ENCODE assay signal across 8 cellular contexts in the genomic region with DNA sequence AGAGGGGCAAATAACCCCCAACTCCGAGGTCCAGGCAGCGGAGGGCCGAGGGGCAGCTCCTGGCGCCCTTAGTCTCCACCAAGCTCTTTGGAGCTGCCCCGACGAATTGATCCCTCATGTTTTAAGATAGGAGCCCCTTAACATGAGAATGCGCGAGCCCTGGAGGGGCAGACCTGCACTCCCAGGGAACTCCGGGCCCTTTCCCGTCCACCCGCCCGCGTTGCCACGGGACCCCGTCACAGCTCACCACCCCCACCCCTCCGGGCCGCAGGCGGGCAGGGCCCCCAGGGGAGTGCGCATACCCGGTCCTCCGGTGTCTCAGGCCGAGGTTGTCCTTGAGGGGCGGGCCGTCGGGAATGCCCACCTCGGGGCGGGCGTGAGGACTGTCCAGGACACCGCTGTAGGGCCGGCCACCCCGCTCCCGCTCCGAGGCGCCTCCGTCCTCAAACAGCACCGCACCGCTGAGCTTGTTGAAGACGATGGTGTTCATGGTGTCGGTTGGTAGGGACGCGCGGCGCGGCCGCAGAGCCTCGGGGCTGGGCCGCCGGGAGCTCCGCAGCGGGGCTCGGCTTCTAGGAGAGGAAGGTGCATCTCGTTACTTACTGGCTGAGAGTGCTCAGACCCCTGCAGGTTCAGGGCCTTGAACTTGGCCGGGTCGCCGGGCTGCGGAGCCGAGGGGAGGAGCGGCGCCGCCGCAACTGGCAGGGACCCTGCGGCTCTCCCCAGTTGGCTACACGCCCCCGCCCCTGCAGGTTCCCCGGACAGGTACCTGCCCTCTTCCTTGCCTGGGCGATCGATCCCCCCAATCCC. TPM values are rescaled to one million over a fixed set of nuclear protein-coding genes. Genes with fewer than 3 reads are reported as not detected.
DNase-seq lines count a peak whose midpoint lies in the region; ATAC-seq and TF ChIP-seq lines count a peak whose summit lies in the region.

No MANE protein-coding gene starts in this region.

- H3K27me3 ChIP-seq in GM06990 (replicated peaks; ENCODE audit: control insufficient read depth, insufficient read depth, low read length) = no peaks in the 10 kb centered on the region; the same call in none of the 2 replicates

- H3K4me3 ChIP-seq in GM06990 (replicated peaks; ENCODE audit: low read depth, low read length) = no peak overlapping the region
- H3K4me3 ChIP-seq in lower leg skin (ENCODE audit: low read depth, poor library complexity, severe bottlenecking) = peak overlapping the region; percentile 45

- peaks cover 2% of the 10 kb centered on the region for H3K36me3 Mint-ChIP-seq in T-helper 1 cell treated with Interleukin-12 subunit alpha and Interleukin-12 subunit beta and Interleukin-4 antibody, amounts not matched to agents 30 μg/mL and 1 μg/mL, for 36 hours (ENCODE audit: low read depth)

- peak overlapping the region; percentile 71 for H3K4me3 Mint-ChIP-seq in T-helper 1 cell treated with Interleukin-12 subunit alpha and Interleukin-12 subunit beta and Interleukin-4 antibody, amounts not matched to agents 30 μg/mL and 1 μg/mL, for 36 hours

- 1% methylated on average over 16 to 41 of the region's 67 CpGs for WGBS in lower leg skin, 2 donors

- DNase-seq in GM06990 (ENCODE audit: extremely low read depth, insufficient read length) (peak; percentile 43), lower leg skin (ENCODE audit: low spot score in 2 of 2) (peak in 1 of 2 donors; percentile 89), inferior parietal cortex (ENCODE audit: extremely low spot score) (no peak), UCSD-AML1 (lab: John Stamatoyannopoulos, UW; ENCODE audit: unreplicated experiment) (no peak), mucosa of gallbladder (ENCODE audit: low spot score) (no peak)
- peak; percentile 41 for DNase-seq in stimulated activated naive CD8-positive, alpha-beta T cell treated with anti-CD3 and anti-CD28 coated beads, Interleukin-15, Interleukin-2, amounts not matched to agents 100 U/mL and 50 U/mL, for 24 hours

- H3K27ac Mint-ChIP-seq in T-helper 1 cell treated with Interleukin-12 subunit alpha and Interleukin-12 subunit beta and Interleukin-4 antibody, amounts not matched to agents 30 μg/mL and 1 μg/mL, for 36 hours = no peak overlapping the region

- TF ChIP-seq CTCF in GM06990 (IDR thresholded peaks at IDR 0.05; ENCODE audit: insufficient read depth, low read length, poor library complexity, severe bottlenecking) (no peak), lower leg skin (IDR thresholded peaks at IDR 0.05) (no peak)

- H3K4me1 Mint-ChIP-seq in T-helper 1 cell treated with Interleukin-12 subunit alpha and Interleukin-12 subunit beta and Interleukin-4 antibody, amounts not matched to agents 30 μg/mL and 1 μg/mL, for 36 hours (ENCODE audit: low read depth) = peaks cover 18% of the 10 kb centered on the region

- no peak for TF ChIP-seq POLR2A in lower leg skin (IDR thresholded peaks at IDR 0.05)

- ATAC-seq in stimulated activated naive CD8-positive, alpha-beta T cell treated with anti-CD3 and anti-CD28 coated beads, Interleukin-15, Interleukin-2, amounts not matched to agents 100 U/mL and 50 U/mL, for 24 hours = peak; percentile 8

- intact Hi-C loops in lower leg skin (cut with DNase I; ENCODE audit: low total_unique reads) = loop anchor here (10.0 kb wide), 1 partner anchor 652 kb away; no protein-coding TSS in a partner anchor

- H3K36me3 ChIP-seq in GM06990 (ENCODE audit: control insufficient read depth, insufficient read depth, low read length) = no peaks in the 10 kb centered on the region

- peaks cover 72% of the 10 kb centered on the region for H3K27me3 Mint-ChIP-seq in T-helper 1 cell treated with Interleukin-12 subunit alpha and Interleukin-12 subunit beta and Interleukin-4 antibody, amounts not matched to agents 30 μg/mL and 1 μg/mL, for 36 hours (ENCODE audit: low read depth)

- H3K9me3 Mint-ChIP-seq in T-helper 1 cell treated with Interleukin-12 subunit alpha and Interleukin-12 subunit beta and Interleukin-4 antibody, amounts not matched to agents 30 μg/mL and 1 μg/mL, for 36 hours = no peaks in the 10 kb centered on the region

- peak overlapping the region; percentile 19 for H3K27ac ChIP-seq in cingulate gyrus (ENCODE audit: low read depth, low read length)

RNA-seq across cellular contexts. Expression of gene MKX, which starts 2.5 kb away (rescaled TPM):
- 1 to 10 TPM in 3 of 4 donors, under 1 TPM in 1; 0.84 to 1.3 (median 1.1) TPM for total RNA-seq in lower leg skin
- 5.2 TPM for total RNA-seq in mucosa of gallbladder

Comparison
In these comparisons a context has a peak if more than half of its experiments do, and no peak if none do; other contexts are left out.
1. DNase-seq: peak in GM06990 (single experiment) and stimulated activated naive CD8-positive, alpha-beta T cell treated with anti-CD3 and anti-CD28 coated beads, Interleukin-15, Interleukin-2, amounts not matched to agents 100 U/mL and 50 U/mL, for 24 hours (single experiment); none in inferior parietal cortex (single experiment), UCSD-AML1 (single experiment) and mucosa of gallbladder (single experiment).